In genomic region chr7:156614434-156615264, GRCh38 we compare ENCODE assay signal across 1 cellular context.
TF ChIP-seq lines count a peak whose summit lies in the region.

No MANE protein-coding gene starts in this region.

TF ChIP-seq in HepG2, 621 proteins besides CTCF, POLR2A, EP300 and RAD21 (continued from another document and continues in another):
- TF ChIP-seq ZNF687 (CRISPR knock-in tag; IDR thresholded peaks at IDR 0.05), result peak; percentile 27; the same call in 1 of the 2 replicates
- no peak for TF ChIP-seq NFYC (CRISPR knock-in tag; IDR thresholded peaks at IDR 0.05)
- TF ChIP-seq POGZ (CRISPR knock-in tag; IDR thresholded peaks at IDR 0.05), result peak; percentile 58; the same call in 1 of the 2 replicates
- TF ChIP-seq RXRA (CRISPR knock-in tag; IDR thresholded peaks at IDR 0.05), result peak; percentile 94
- TF ChIP-seq CREM (IDR thresholded peaks at IDR 0.05), result peak; percentile 96
- no peak for TF ChIP-seq CREM (CRISPR knock-in tag; IDR thresholded peaks at IDR 0.05)
- TF ChIP-seq ZBTB21 (CRISPR knock-in tag; IDR thresholded peaks at IDR 0.05), result no peak
- TF ChIP-seq HCFC1 (IDR thresholded peaks at IDR 0.05; ENCODE audit: low read depth, low read length), result no peak
- TF ChIP-seq ZNF256 (CRISPR knock-in tag; conservative IDR thresholded peaks at IDR 0.05), result no peak
- TF ChIP-seq SMAD9 (CRISPR knock-in tag; IDR thresholded peaks at IDR 0.05), result no peak
- TF ChIP-seq CCAR2 (optimal IDR thresholded peaks at IDR 0.05; ENCODE audit: low read depth, low read length), result no peak
- peak; percentile 42 for TF ChIP-seq ZNF331 (CRISPR knock-in tag; IDR thresholded peaks at IDR 0.05)
- no peak; the same call in 1 of the 2 replicates for TF ChIP-seq HDAC6 (IDR thresholded peaks at IDR 0.05; ENCODE audit: low read depth, low read length)
- TF ChIP-seq TP53 (CRISPR knock-in tag; conservative IDR thresholded peaks at IDR 0.05), result no peak
- TF ChIP-seq, protein P1, sequence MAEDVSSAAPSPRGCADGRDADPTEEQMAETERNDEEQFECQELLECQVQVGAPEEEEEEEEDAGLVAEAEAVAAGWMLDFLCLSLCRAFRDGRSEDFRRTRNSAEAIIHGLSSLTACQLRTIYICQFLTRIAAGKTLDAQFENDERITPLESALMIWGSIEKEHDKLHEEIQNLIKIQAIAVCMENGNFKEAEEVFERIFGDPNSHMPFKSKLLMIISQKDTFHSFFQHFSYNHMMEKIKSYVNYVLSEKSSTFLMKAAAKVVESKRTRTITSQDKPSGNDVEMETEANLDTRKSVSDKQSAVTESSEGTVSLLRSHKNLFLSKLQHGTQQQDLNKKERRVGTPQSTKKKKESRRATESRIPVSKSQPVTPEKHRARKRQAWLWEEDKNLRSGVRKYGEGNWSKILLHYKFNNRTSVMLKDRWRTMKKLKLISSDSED (CRISPR knock-in tag; IDR thresholded peaks at IDR 0.05), result no peak
- TF ChIP-seq DNMT3B (CRISPR knock-in tag; conservative IDR thresholded peaks at IDR 0.05), result no peak
- TF ChIP-seq, protein P2, sequence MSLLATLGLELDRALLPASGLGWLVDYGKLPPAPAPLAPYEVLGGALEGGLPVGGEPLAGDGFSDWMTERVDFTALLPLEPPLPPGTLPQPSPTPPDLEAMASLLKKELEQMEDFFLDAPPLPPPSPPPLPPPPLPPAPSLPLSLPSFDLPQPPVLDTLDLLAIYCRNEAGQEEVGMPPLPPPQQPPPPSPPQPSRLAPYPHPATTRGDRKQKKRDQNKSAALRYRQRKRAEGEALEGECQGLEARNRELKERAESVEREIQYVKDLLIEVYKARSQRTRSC (CRISPR knock-in tag; IDR thresholded peaks at IDR 0.05; ENCODE audit: low read depth), result no peak
- peak; percentile 43; the same call in 1 of the 2 replicates for TF ChIP-seq ZNF784 (CRISPR knock-in tag; IDR thresholded peaks at IDR 0.05; ENCODE audit: borderline replicate concordance)
- peak; percentile 83 for TF ChIP-seq ZSCAN29 (CRISPR knock-in tag; conservative IDR thresholded peaks at IDR 0.05)
- no peak for TF ChIP-seq ZNF777 (CRISPR knock-in tag; IDR thresholded peaks at IDR 0.05)
- TF ChIP-seq CERS6 (CRISPR knock-in tag; IDR thresholded peaks at IDR 0.05), result no peak
- no peak; the same call in 1 of the 2 replicates for TF ChIP-seq ZNF557 (CRISPR knock-in tag; IDR thresholded peaks at IDR 0.05)
- TF ChIP-seq HNRNPH1 (optimal IDR thresholded peaks at IDR 0.05; ENCODE audit: low read depth, low read length), result no peak
- no peak for TF ChIP-seq ESRRA (CRISPR knock-in tag; IDR thresholded peaks at IDR 0.05; ENCODE audit: low read depth)
- TF ChIP-seq, protein P3, sequence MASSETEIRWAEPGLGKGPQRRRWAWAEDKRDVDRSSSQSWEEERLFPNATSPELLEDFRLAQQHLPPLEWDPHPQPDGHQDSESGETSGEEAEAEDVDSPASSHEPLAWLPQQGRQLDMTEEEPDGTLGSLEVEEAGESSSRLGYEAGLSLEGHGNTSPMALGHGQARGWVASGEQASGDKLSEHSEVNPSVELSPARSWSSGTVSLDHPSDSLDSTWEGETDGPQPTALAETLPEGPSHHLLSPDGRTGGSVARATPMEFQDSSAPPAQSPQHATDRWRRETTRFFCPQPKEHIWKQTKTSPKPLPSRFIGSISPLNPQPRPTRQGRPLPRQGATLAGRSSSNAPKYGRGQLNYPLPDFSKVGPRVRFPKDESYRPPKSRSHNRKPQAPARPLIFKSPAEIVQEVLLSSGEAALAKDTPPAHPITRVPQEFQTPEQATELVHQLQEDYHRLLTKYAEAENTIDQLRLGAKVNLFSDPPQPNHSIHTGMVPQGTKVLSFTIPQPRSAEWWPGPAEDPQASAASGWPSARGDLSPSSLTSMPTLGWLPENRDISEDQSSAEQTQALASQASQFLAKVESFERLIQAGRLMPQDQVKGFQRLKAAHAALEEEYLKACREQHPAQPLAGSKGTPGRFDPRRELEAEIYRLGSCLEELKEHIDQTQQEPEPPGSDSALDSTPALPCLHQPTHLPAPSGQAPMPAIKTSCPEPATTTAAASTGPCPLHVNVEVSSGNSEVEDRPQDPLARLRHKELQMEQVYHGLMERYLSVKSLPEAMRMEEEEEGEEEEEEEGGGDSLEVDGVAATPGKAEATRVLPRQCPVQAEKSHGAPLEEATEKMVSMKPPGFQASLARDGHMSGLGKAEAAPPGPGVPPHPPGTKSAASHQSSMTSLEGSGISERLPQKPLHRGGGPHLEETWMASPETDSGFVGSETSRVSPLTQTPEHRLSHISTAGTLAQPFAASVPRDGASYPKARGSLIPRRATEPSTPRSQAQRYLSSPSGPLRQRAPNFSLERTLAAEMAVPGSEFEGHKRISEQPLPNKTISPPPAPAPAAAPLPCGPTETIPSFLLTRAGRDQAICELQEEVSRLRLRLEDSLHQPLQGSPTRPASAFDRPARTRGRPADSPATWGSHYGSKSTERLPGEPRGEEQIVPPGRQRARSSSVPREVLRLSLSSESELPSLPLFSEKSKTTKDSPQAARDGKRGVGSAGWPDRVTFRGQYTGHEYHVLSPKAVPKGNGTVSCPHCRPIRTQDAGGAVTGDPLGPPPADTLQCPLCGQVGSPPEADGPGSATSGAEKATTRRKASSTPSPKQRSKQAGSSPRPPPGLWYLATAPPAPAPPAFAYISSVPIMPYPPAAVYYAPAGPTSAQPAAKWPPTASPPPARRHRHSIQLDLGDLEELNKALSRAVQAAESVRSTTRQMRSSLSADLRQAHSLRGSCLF (CRISPR knock-in tag; IDR thresholded peaks at IDR 0.05; ENCODE audit: borderline replicate concordance), result peak; percentile 35; the same call in 1 of the 2 replicates
- TF ChIP-seq KAT8 (CRISPR knock-in tag; IDR thresholded peaks at IDR 0.05), result peak; percentile 68; the same call in 1 of the 2 replicates
- peak; percentile 71; the same call in 1 of the 2 replicates for TF ChIP-seq HOXA3 (CRISPR knock-in tag; IDR thresholded peaks at IDR 0.05)
- peak; percentile 52; the same call in 1 of the 2 replicates for TF ChIP-seq ZNF747 (CRISPR knock-in tag; IDR thresholded peaks at IDR 0.05; ENCODE audit: borderline replicate concordance)
- no peak for TF ChIP-seq SP4 (CRISPR knock-in tag; IDR thresholded peaks at IDR 0.05)
- TF ChIP-seq, protein P4, sequence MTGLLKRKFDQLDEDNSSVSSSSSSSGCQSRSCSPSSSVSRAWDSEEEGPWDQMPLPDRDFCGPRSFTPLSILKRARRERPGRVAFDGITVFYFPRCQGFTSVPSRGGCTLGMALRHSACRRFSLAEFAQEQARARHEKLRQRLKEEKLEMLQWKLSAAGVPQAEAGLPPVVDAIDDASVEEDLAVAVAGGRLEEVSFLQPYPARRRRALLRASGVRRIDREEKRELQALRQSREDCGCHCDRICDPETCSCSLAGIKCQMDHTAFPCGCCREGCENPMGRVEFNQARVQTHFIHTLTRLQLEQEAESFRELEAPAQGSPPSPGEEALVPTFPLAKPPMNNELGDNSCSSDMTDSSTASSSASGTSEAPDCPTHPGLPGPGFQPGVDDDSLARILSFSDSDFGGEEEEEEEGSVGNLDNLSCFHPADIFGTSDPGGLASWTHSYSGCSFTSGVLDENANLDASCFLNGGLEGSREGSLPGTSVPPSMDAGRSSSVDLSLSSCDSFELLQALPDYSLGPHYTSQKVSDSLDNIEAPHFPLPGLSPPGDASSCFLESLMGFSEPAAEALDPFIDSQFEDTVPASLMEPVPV (CRISPR knock-in tag; IDR thresholded peaks at IDR 0.05), result peak; percentile 61; the same call in 1 of the 2 replicates
- TF ChIP-seq, protein P5, sequence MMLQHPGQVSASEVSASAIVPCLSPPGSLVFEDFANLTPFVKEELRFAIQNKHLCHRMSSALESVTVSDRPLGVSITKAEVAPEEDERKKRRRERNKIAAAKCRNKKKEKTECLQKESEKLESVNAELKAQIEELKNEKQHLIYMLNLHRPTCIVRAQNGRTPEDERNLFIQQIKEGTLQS (CRISPR knock-in tag; IDR thresholded peaks at IDR 0.05), result peak; percentile 27; the same call in 1 of the 2 replicates
- TF ChIP-seq CREB3 (CRISPR knock-in tag; IDR thresholded peaks at IDR 0.05), result no peak
- no peak for TF ChIP-seq KLF11 (CRISPR knock-in tag; IDR thresholded peaks at IDR 0.05)
- no peak for TF ChIP-seq ZNF75D (CRISPR knock-in tag; IDR thresholded peaks at IDR 0.05; ENCODE audit: borderline replicate concordance)
- TF ChIP-seq ZFYVE20 (CRISPR knock-in tag; IDR thresholded peaks at IDR 0.05; ENCODE audit: borderline replicate concordance, low read depth), result no peak
- no peak for TF ChIP-seq HIC2 (CRISPR knock-in tag; IDR thresholded peaks at IDR 0.05; ENCODE audit: low read depth)
- 0 out of 2 replicates have a peak, but pooled peaks have one; percentile 49 for TF ChIP-seq ZNF790 (CRISPR knock-in tag; IDR thresholded peaks at IDR 0.05; ENCODE audit: borderline replicate concordance)
- TF ChIP-seq, protein P6, sequence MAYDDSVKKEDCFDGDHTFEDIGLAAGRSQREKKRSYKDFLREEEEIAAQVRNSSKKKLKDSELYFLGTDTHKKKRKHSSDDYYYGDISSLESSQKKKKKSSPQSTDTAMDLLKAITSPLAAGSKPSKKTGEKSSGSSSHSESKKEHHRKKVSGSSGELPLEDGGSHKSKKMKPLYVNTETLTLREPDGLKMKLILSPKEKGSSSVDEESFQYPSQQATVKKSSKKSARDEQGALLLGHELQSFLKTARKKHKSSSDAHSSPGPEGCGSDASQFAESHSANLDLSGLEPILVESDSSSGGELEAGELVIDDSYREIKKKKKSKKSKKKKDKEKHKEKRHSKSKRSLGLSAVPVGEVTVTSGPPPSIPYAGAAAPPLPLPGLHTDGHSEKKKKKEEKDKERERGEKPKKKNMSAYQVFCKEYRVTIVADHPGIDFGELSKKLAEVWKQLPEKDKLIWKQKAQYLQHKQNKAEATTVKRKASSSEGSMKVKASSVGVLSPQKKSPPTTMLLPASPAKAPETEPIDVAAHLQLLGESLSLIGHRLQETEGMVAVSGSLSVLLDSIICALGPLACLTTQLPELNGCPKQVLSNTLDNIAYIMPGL (CRISPR knock-in tag; IDR thresholded peaks at IDR 0.05; ENCODE audit: borderline replicate concordance in 1 of 2, low read depth in 1 of 2), result peak; percentile 10 to 45; a peak in 2 of 4 replicates
- TF ChIP-seq ZNF703 (CRISPR knock-in tag; IDR thresholded peaks at IDR 0.05; ENCODE audit: borderline replicate concordance), result no peak; the same call in 1 of the 2 replicates
- peak; percentile 84 for TF ChIP-seq ZNF292 (CRISPR knock-in tag; IDR thresholded peaks at IDR 0.05; ENCODE audit: borderline replicate concordance, low read depth)
- TF ChIP-seq ZNF577 (CRISPR knock-in tag; IDR thresholded peaks at IDR 0.05; ENCODE audit: borderline replicate concordance, low read depth), result no peak
- no peak for TF ChIP-seq ZIK1 (CRISPR knock-in tag; IDR thresholded peaks at IDR 0.05; ENCODE audit: borderline replicate concordance, low read depth)
- no peak for TF ChIP-seq SRSF1 (optimal IDR thresholded peaks at IDR 0.05; ENCODE audit: low read depth, low read length)
